Comparison of ENCODE assay signal across 16 cellular contexts in genomic region chr18:48058486-48058885, GRCh38.
"Had no signal": no experiment of that assay in that cellular context is flagged by ENCODE, and none has a peak within 500 bp of the region (broad histone marks: within the 10 kb centered on the region; RNA-seq: fewer than 3 reads in every experiment).

No MANE protein-coding gene starts in this region.

- H3K27ac Mint-ChIP-seq: natural killer cell had no signal

- H3K4me3 Mint-ChIP-seq: mesothelial cell of epicardium, natural killer cell had no signal

- H3K9me3 Mint-ChIP-seq: natural killer cell had no signal

- DNase-seq: cerebellar nuclear complex; dermis blood vessel endothelial cell; erythroblast; gastrocnemius medialis; heart right ventricle; hypothalamus; kidney glomerular epithelial cell; natural killer cell; stimulated activated CD4-positive, alpha-beta T cell treated with anti-CD3 and anti-CD28 coated beads, Interleukin-2, amount 100 ng/mL, for 24 hours; stimulated activated CD4-positive, alpha-beta T cell treated with anti-CD3 and anti-CD28 coated beads, Interleukin-4, amount 100 ng/mL, for 4 hours; stimulated activated naive CD4-positive, alpha-beta T cell; stomach; substantia nigra; transverse colon had no signal

- H3K36me3 Mint-ChIP-seq: mesothelial cell of epicardium, natural killer cell had no signal

- H3K4me1 Mint-ChIP-seq: natural killer cell had no signal

- ATAC-seq: heart right ventricle, natural killer cell, sciatic nerve had no signal
